Comparison of ENCODE assay signal across 26 cellular contexts in genomic region chr2:239409976-239410375, GRCh38. TPM values are rescaled to one million over a fixed set of nuclear protein-coding genes. Genes with fewer than 3 reads are reported as not detected.
A peak's percentile ranks its signal among the peaks of the same experiment; 100 is the strongest.
DNase-seq lines count a peak whose midpoint lies in the region; ATAC-seq and TF ChIP-seq lines count a peak whose summit lies in the region.
"Had no signal": no experiment of that assay in that cellular context is flagged by ENCODE, and none has a peak within 500 bp of the region (broad histone marks: within the 10 kb centered on the region; RNA-seq: fewer than 3 reads in every experiment).

No MANE protein-coding gene starts in this region.

- H3K4me1 Mint-ChIP-seq in T-helper 17 cell: peaks cover 25% of the 10 kb centered on the region

- H4K91ac ChIP-seq in neuronal stem cell (ENCODE audit: low read depth, low read length, poor library complexity): no peak overlapping the region

- peak overlapping the region; percentile 40 for H2AK5ac ChIP-seq in neuronal stem cell (ENCODE audit: low read depth, low read length)

- H3K4ac ChIP-seq in neuronal stem cell (ENCODE audit: low read length): no peak overlapping the region

- H3K27ac ChIP-seq in left ventricle myocardium inferior (replicated peaks) (no peak overlapping the region), neuronal stem cell (replicated peaks; ENCODE audit: low read length) (no peak overlapping the region), right atrium auricular region (no peak overlapping the region)
- H3K27ac ChIP-seq: BLaER1 had no signal

- H3K36me3 Mint-ChIP-seq in T-helper 17 cell (ENCODE audit: low read depth): peaks cover 3% of the 10 kb centered on the region
- H3K36me3 Mint-ChIP-seq: CD4-positive, alpha-beta memory T cell; CD4-positive, CD25-positive, alpha-beta regulatory T cell had no signal

- no peak overlapping the region for H2BK120ac ChIP-seq in neuronal stem cell (ENCODE audit: low read depth, low read length)

- H3K27me3 Mint-ChIP-seq in T-helper 17 cell: no peaks in the 10 kb centered on the region
- H3K27me3 Mint-ChIP-seq: CD4-positive, alpha-beta memory T cell had no signal

- H3K36me3 ChIP-seq in left ventricle myocardium inferior (no peaks in the 10 kb centered on the region), neuronal stem cell (replicated peaks in 1 of 2; ENCODE audit: control insufficient read depth in 2 of 2, insufficient read depth in 2 of 2, low read length in 2 of 2) (no peaks in the 10 kb centered on the region), right atrium auricular region (no peaks in the 10 kb centered on the region)
- H3K36me3 ChIP-seq: BE2C, BLaER1 had no signal

- no peak overlapping the region for H2BK12ac ChIP-seq in neuronal stem cell (ENCODE audit: low read length)

- H3K4me3 ChIP-seq in left ventricle myocardium inferior (no peak overlapping the region), neuronal stem cell (ENCODE audit: low read length in 2 of 2) (no peak overlapping the region), right atrium auricular region (no peak overlapping the region)
- H3K4me3 ChIP-seq: BLaER1, GM12878 had no signal

- no peak overlapping the region for H3K14ac ChIP-seq in neuronal stem cell (ENCODE audit: low read length)

- DNase-seq in cardiac septum (ENCODE audit: low spot score): peak; percentile 33
- no peak for DNase-seq in left ventricle myocardium inferior
- DNase-seq in T-helper 17 cell: no peak
- no peak for DNase-seq in neuronal stem cell (ENCODE audit: low spot score)
- DNase-seq in posterior vena cava (ENCODE audit: low spot score): peak; percentile 25
- no peak for DNase-seq in superior temporal gyrus (ENCODE audit: extremely low spot score)
- no peak for DNase-seq in posterior cingulate gyrus
- no peak for DNase-seq in right atrium auricular region (ENCODE audit: low spot score)
- DNase-seq: 8988T; ACHN; BE2C; C1 segment of cervical spinal cord; CD4-positive, alpha-beta memory T cell; CD4-positive, CD25-positive, alpha-beta regulatory T cell; CD8-positive, alpha-beta memory T cell; COR-L47; DMS 273 treated with DMSO at 0.1 percent for 48 hours; DMS153; DMS53; DMS79; DND-41; EL; GDM1 had no signal

- H2BK15ac ChIP-seq in neuronal stem cell (ENCODE audit: low read length): no peak overlapping the region

- no peak for ATAC-seq in T-helper 17 cell
- ATAC-seq: GM12878 had no signal

- H3K9me3 ChIP-seq in left ventricle myocardium inferior (replicated peaks) (peaks cover 38% of the 10 kb centered on the region), T-helper 17 cell (ENCODE audit: control insufficient read depth, low read length, poor library complexity, severe bottlenecking) (no peaks in the 10 kb centered on the region), neuronal stem cell (replicated peaks in 1 of 2; ENCODE audit: control insufficient read depth in 2 of 2, insufficient read depth in 1 of 2, low read depth in 1 of 2, low read length in 2 of 2) (peaks cover 0 to 7% of the 10 kb centered on the region in 2 donors), right atrium auricular region (peaks cover 0 to 10% of the 10 kb centered on the region in 2 donors)
- H3K9me3 ChIP-seq: BE2C had no signal

- peak overlapping the region; percentile 45 for H3K27ac Mint-ChIP-seq in T-helper 17 cell
- H3K27ac Mint-ChIP-seq: CD14-positive monocyte; CD4-positive, CD25-positive, alpha-beta regulatory T cell; CD8-positive, alpha-beta memory T cell had no signal

- no peak overlapping the region for H2BK5ac ChIP-seq in neuronal stem cell (ENCODE audit: low read length)

- H3K27me3 ChIP-seq in left ventricle myocardium inferior (ENCODE audit: low read depth) (no peaks in the 10 kb centered on the region), neuronal stem cell (ENCODE audit: control insufficient read depth in 3 of 3, insufficient read depth in 3 of 3, low read depth in 1 of 3, low read length in 3 of 3) (peaks cover 0 to 18% (median 0%) of the 10 kb centered on the region in 3 experiments), right atrium auricular region (no peaks in the 10 kb centered on the region)
- H3K27me3 ChIP-seq: BE2C, BLaER1 had no signal

- TF ChIP-seq CTCF in left ventricle myocardium inferior (IDR thresholded peaks at IDR 0.05; ENCODE audit: borderline replicate concordance) (no peak), right atrium auricular region (IDR thresholded peaks at IDR 0.05) (no peak)

- no peak overlapping the region for H3K4me2 ChIP-seq in neuronal stem cell (ENCODE audit: insufficient read depth, low read length, poor library complexity, severe bottlenecking)
- H3K4me2 ChIP-seq: BLaER1 had no signal

- H3K23ac ChIP-seq in neuronal stem cell (ENCODE audit: low read depth, low read length, poor library complexity): no peak overlapping the region

- no peaks in the 10 kb centered on the region for H3K79me1 ChIP-seq in neuronal stem cell (ENCODE audit: low read depth, low read length)

- H4K8ac ChIP-seq in neuronal stem cell (ENCODE audit: low read depth, low read length): no peak overlapping the region

- no peak overlapping the region for H3K4me3 Mint-ChIP-seq in T-helper 17 cell
- H3K4me3 Mint-ChIP-seq: CD14-positive monocyte; CD4-positive, alpha-beta memory T cell; CD4-positive, CD25-positive, alpha-beta regulatory T cell; CD8-positive, alpha-beta memory T cell had no signal

- WGBS in neuronal stem cell (ENCODE audit: extremely low coverage in 2 of 2, insufficient read length in 2 of 2, insufficient replicate concordance in 1 of 2), 2 donors: no CpG with 5 or more reads among the region's 6 CpGs

- intact Hi-C loops in cardiac septum (cut with DNase I) (no loop called here), left ventricle myocardium inferior (cut with micrococcal nuclease) (no loop called here), posterior vena cava (cut with DNase I) (no loop called here), posterior cingulate gyrus (cut with DNase I) (no loop called here)

- no peak overlapping the region for H3K9ac ChIP-seq in neuronal stem cell (ENCODE audit: low read depth, low read length, poor library complexity)
- H3K9ac ChIP-seq: BLaER1 had no signal

- H3K18ac ChIP-seq in neuronal stem cell (ENCODE audit: low read length): no peak overlapping the region

- no peak overlapping the region for H2AFZ ChIP-seq in neuronal stem cell (ENCODE audit: low read length)

- no peaks in the 10 kb centered on the region for H3K4me1 ChIP-seq in left ventricle myocardium inferior
- no peaks in the 10 kb centered on the region for H3K4me1 ChIP-seq in neuronal stem cell (ENCODE audit: control insufficient read depth in 2 of 2, insufficient read depth in 1 of 2, low read depth in 1 of 2, low read length in 2 of 2)
- H3K4me1 ChIP-seq in right atrium auricular region: no peaks in the 10 kb centered on the region
- H3K4me1 ChIP-seq: BE2C had no signal

RNA-seq across cellular contexts. Expression of gene HDAC4, which starts 9.2 kb away (rescaled TPM):
- total RNA-seq in cardiac septum (34.4 TPM), left ventricle myocardium inferior (23.9 TPM), T-helper 17 cell (10 to 100 TPM; 78.9 to 79.0 TPM), posterior vena cava (10 to 100 TPM; 47.6 to 66.9 TPM), right atrium auricular region (10 to 100 TPM in 1 of 2 donors, 1 to 10 TPM in 1; 8.1 to 20.1 TPM)
- polyA plus RNA-seq in neuronal stem cell (2013, experiment 1 of 2): 15.9 TPM
- 18.7 TPM for polyA plus RNA-seq in neuronal stem cell (2013, experiment 2 of 2)

Comparison
In these comparisons a context has a peak if more than half of its experiments do, and no peak if none do; other contexts are left out.
1. DNase-seq: peak in cardiac septum (single experiment) and posterior vena cava (single experiment); none in left ventricle myocardium inferior (single experiment), T-helper 17 cell (0 of 3), neuronal stem cell (single experiment), superior temporal gyrus (single experiment), posterior cingulate gyrus (0 of 10) and right atrium auricular region (single experiment).